2 cellular contexts compared by ENCODE assay signal in the genomic region with DNA sequence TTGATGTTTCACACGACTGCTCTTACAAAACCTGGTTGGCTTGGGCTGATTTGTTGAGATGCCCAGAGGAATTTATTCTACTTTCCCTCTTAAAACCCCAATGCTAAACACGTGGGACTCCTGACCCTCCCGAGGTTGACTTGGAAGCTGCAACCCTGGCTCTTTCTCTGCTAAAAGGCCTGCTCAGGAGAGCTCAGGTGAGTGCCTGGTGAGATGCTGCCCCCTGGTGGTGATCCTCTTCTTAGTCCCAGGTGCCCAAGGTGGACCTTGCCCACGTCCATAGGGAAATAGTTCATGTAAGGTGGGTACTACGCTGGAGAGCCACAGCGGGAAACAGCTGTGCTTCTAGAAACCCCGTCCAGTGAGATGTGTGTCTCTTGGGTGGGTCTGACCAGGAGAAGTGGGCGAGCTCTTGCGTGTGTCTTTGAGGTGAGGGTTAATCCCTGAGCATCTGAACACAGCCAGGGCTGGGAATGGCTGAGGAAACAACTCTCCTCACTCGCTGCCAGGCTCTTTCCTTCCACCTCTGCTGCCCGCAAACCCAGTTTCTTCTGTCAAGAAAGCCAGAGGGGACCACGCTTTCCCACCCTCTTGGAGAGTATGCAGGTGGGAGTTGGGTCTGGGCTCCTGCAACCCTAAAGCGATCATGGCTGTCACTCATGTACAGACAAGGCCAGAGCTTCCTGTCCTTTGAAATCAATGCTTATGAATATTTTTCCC.
A peak's percentile ranks its signal among the peaks of the same experiment; 100 is the strongest.
TF ChIP-seq lines count a peak whose summit lies in the region.

No MANE protein-coding gene starts in this region.

TF ChIP-seq in WTC11, 78 proteins besides CTCF, POLR2A, EP300 and RAD21 (continued from another document):
- TF ChIP-seq, protein P1, sequence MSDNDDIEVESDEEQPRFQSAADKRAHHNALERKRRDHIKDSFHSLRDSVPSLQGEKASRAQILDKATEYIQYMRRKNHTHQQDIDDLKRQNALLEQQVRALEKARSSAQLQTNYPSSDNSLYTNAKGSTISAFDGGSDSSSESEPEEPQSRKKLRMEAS (CRISPR knock-in tag; IDR thresholded peaks at IDR 0.05) = peak; percentile 74
- 0 out of 2 replicates have a peak, but pooled peaks have one; percentile 39 for TF ChIP-seq NR3C1 (CRISPR knock-in tag; conservative IDR thresholded peaks at IDR 0.05; ENCODE audit: low read depth)
TF ChIP-seq in WTC11: peak in this region for 3.

TF ChIP-seq in endothelial cell of umbilical vein, 7 proteins besides CTCF, POLR2A, EP300 and RAD21 (continued from another document):
- TF ChIP-seq POLR2AphosphoS5 (IDR thresholded peaks at IDR 0.05; ENCODE audit: insufficient read depth, low read depth, low read length) = no peak
TF ChIP-seq in endothelial cell of umbilical vein: peak in this region for 0.
